In genomic region chr11:61472868-61473267, GRCh38 we compare ENCODE assay signal across 1 cellular context.
TF ChIP-seq lines count a peak whose summit lies in the region.

No MANE protein-coding gene starts in this region.

TF ChIP-seq in HepG2, 621 proteins besides CTCF, POLR2A, EP300 and RAD21:
- TF ChIP-seq ASH2L (IDR thresholded peaks at IDR 0.05; ENCODE audit: insufficient read length, low read depth, low read length) (no peak), PHF5A (CRISPR knock-in tag; IDR thresholded peaks at IDR 0.05; ENCODE audit: low read depth, unreplicated experiment) (no peak), MLX (CRISPR knock-in tag; IDR thresholded peaks at IDR 0.05) (no peak), KIAA2018 (CRISPR knock-in tag; IDR thresholded peaks at IDR 0.05; ENCODE audit: borderline replicate concordance) (no peak), ZNF33A (CRISPR knock-in tag; IDR thresholded peaks at IDR 0.05; ENCODE audit: borderline replicate concordance) (no peak), ZNF10 (CRISPR knock-in tag; IDR thresholded peaks at IDR 0.05; ENCODE audit: borderline replicate concordance, low read depth) (no peak), ZNF20 (CRISPR knock-in tag; IDR thresholded peaks at IDR 0.05) (no peak), IRF9 (CRISPR knock-in tag; IDR thresholded peaks at IDR 0.05; ENCODE audit: borderline replicate concordance) (no peak), IRF2 (CRISPR knock-in tag; IDR thresholded peaks at IDR 0.05) (no peak), ZNF326 (CRISPR knock-in tag; IDR thresholded peaks at IDR 0.05; ENCODE audit: borderline replicate concordance) (no peak), ZNF83 (CRISPR knock-in tag; IDR thresholded peaks at IDR 0.05; ENCODE audit: borderline replicate concordance) (no peak), MAFK (conservative IDR thresholded peaks at IDR 0.05 in 1 of 2, IDR thresholded peaks at IDR 0.05 in 1 of 2; ENCODE audit: low read length in 2 of 2) (no peak), NR3C1 (CRISPR knock-in tag; IDR thresholded peaks at IDR 0.05) (no peak), GPN1 (CRISPR knock-in tag; IDR thresholded peaks at IDR 0.05; ENCODE audit: borderline replicate concordance) (no peak), ZNF557 (CRISPR knock-in tag; IDR thresholded peaks at IDR 0.05) (no peak), ZC3H13 (CRISPR knock-in tag; IDR thresholded peaks at IDR 0.05) (no peak), PRDM15 (CRISPR knock-in tag; IDR thresholded peaks at IDR 0.05) (no peak), ZNF335 (CRISPR knock-in tag; IDR thresholded peaks at IDR 0.05) (no peak)
